In the genomic region with DNA sequence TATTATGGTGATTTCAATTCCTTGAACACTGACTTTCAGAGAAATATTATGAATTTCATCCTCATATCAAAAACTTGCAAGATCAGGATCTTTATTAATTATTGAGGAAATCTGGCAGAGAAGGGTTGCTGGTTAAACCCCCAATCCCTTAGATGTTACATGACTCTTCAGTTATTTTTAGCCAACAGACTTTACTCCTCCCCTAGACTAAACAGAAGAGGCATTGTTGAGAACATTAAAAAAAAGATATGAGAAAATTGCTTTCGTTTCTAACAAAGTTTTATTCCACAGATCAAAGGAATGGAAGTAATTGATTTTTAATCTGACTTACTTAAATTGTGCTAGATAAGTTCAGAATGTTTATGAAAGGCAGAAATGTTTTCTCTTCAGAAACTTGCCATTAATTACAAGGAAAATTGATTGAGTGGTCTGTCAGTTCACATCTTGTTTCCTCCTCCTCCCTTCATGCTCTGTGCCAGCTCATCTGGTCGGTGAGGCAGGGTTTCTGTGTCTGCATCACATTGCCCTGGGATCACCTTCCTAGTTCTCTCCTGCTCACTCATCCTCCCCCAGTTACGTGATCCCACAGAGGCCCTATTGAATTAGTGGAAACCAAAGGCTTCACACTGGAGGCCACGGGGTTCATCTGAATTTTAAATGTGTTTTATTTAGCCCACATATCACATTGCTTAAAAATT, we compare ENCODE assay signal across 13 cellular contexts.
DNase-seq lines count a peak whose midpoint lies in the region; ATAC-seq lines count a peak whose summit lies in the region.
"Had no signal": no experiment of that assay in that cellular context is flagged by ENCODE, and none has a peak within 500 bp of the region (broad histone marks: within the 10 kb centered on the region; RNA-seq: fewer than 3 reads in every experiment).

No MANE protein-coding gene starts in this region.

- no peak overlapping the region for H3K4me3 ChIP-seq in GM23248
- H3K4me3 ChIP-seq in trophoblast cell (ENCODE audit: low read depth, low read length), result no peak overlapping the region
- H3K4me3 ChIP-seq: skin epidermis had no signal

- H2AK5ac ChIP-seq in trophoblast cell (ENCODE audit: low read length), result no peak overlapping the region

- H2BK12ac ChIP-seq in trophoblast cell (ENCODE audit: low read length), result peak overlapping the region; percentile 61

- no peak overlapping the region for H3K4ac ChIP-seq in trophoblast cell (ENCODE audit: low read depth, low read length)

- H3K79me2 ChIP-seq in GM23248 (ENCODE audit: insufficient read depth), result no peaks in the 10 kb centered on the region
- peaks cover 2% of the 10 kb centered on the region for H3K79me2 ChIP-seq in trophoblast cell (ENCODE audit: control insufficient read depth, insufficient read depth, low read length, poor library complexity)

- no peak for ATAC-seq in GM21576 (IDR thresholded peaks at IDR 0.05; ENCODE audit: unreplicated experiment)
- ATAC-seq in GM21786 (IDR thresholded peaks at IDR 0.05; ENCODE audit: unreplicated experiment), result no peak

- DNase-seq in GM23248 (peak; percentile 57), amniotic epithelial cell (ENCODE audit: low read depth) (peak; percentile 88), globus pallidus (ENCODE audit: low spot score) (peak; percentile 31), trophoblast cell (no peak), D341Med (ENCODE audit: low spot score) (no peak)
- DNase-seq in central memory CD4-positive, alpha-beta T cell, result no peak
- DNase-seq: activated CD4-positive, alpha-beta T cell treated with anti-CD3 and anti-CD28 coated beads for 4 hours; CD4-positive, alpha-beta T cell; effector CD8-positive, alpha-beta T cell; SHP77 had no signal

- H4K8ac ChIP-seq in trophoblast cell (ENCODE audit: low read depth, low read length), result no peak overlapping the region

- H2AFZ ChIP-seq in GM23248, result 0 out of 2 replicates have a peak overlapping the region, but pooled peaks have one; percentile 34
- H2AFZ ChIP-seq in trophoblast cell (ENCODE audit: insufficient read depth, low read length, poor library complexity), result no peak overlapping the region

- H3K9me3 ChIP-seq in GM23248 (ENCODE audit: low read depth) (no peaks in the 10 kb centered on the region), trophoblast cell (ENCODE audit: insufficient read depth, low read depth, low read length) (no peaks in the 10 kb centered on the region)

- H4K91ac ChIP-seq in trophoblast cell (ENCODE audit: low read depth, low read length), result peak overlapping the region; percentile 45

- no peaks in the 10 kb centered on the region for H4K20me1 ChIP-seq in GM23248 (ENCODE audit: insufficient read depth)

- peaks cover 26% of the 10 kb centered on the region for H3K79me1 ChIP-seq in trophoblast cell (ENCODE audit: low read length)

- H2BK120ac ChIP-seq in trophoblast cell (ENCODE audit: insufficient read depth, low read length, poor library complexity), result peak overlapping the region; percentile 29

- H3K36me3 ChIP-seq in GM23248 (ENCODE audit: low read depth), result no peaks in the 10 kb centered on the region
- H3K36me3 ChIP-seq in trophoblast cell (ENCODE audit: control insufficient read depth in 1 of 2, insufficient read depth in 2 of 2, low read length in 2 of 2), result no peaks in the 10 kb centered on the region

- H3K18ac ChIP-seq in trophoblast cell (ENCODE audit: low read length), result no peak overlapping the region

- H3K9me2 ChIP-seq in GM23248 (ENCODE audit: insufficient read depth), result 0 out of 2 replicates have a peak, but pooled peaks cover 6% of the 10 kb centered on the region

- H3K14ac ChIP-seq in trophoblast cell (ENCODE audit: low read length), result no peak overlapping the region

- 3 to 5% methylated on average over 4 of the region's 4 CpGs for WGBS in GM23248 (ENCODE audit: low coverage in 1 of 2, low lambda C conversion rate in 2 of 2, missing lambda C conversion rate in 2 of 2), 2 experiments
- no CpG with 5 or more reads among the region's 4 CpGs for WGBS in trophoblast cell (ENCODE audit: extremely low coverage, insufficient coverage, insufficient read length)

- H3K4me2 ChIP-seq in GM23248 (ENCODE audit: unreplicated experiment) (peak overlapping the region; percentile 32), trophoblast cell (ENCODE audit: low read length) (no peak overlapping the region)

- H3K4me1 ChIP-seq in GM23248 (ENCODE audit: insufficient read depth) (peaks cover 20% of the 10 kb centered on the region), trophoblast cell (ENCODE audit: control insufficient read depth in 1 of 2, insufficient read depth in 2 of 2, low read length in 2 of 2) (peaks cover 2 to 9% of the 10 kb centered on the region in 2 experiments)

- in situ Hi-C loops in GM23248 (cut with MboI), result no loop called here

- no peak overlapping the region for H2BK5ac ChIP-seq in trophoblast cell (ENCODE audit: low read depth, low read length, poor library complexity)

- H3K27ac ChIP-seq in GM23248 (no peak overlapping the region), trophoblast cell (ENCODE audit: low read depth, low read length) (no peak overlapping the region)

- no peak overlapping the region for H4K12ac ChIP-seq in trophoblast cell (ENCODE audit: low read depth, low read length)

- no peak overlapping the region for H3K23ac ChIP-seq in trophoblast cell (ENCODE audit: low read length)

- H3K27me3 ChIP-seq in GM23248 (replicated peaks; ENCODE audit: insufficient read depth) (no peaks in the 10 kb centered on the region), trophoblast cell (ENCODE audit: insufficient read depth, low read length) (no peaks in the 10 kb centered on the region)

- H3F3A ChIP-seq in GM23248 (ENCODE audit: insufficient read depth), result no peaks in the 10 kb centered on the region

- no peak overlapping the region for H3K9ac ChIP-seq in GM23248
- no peak overlapping the region for H3K9ac ChIP-seq in trophoblast cell (ENCODE audit: low read length)

Comparison
In these comparisons a context has a peak if more than half of its experiments do, and no peak if none do; other contexts are left out.
1. DNase-seq: peak in GM23248 (single experiment), amniotic epithelial cell (single experiment) and globus pallidus (single experiment); none in trophoblast cell (0 of 2), D341Med (single experiment) and central memory CD4-positive, alpha-beta T cell (single experiment).